Comparison of ENCODE assay signal across 8 cellular contexts in the genomic region with DNA sequence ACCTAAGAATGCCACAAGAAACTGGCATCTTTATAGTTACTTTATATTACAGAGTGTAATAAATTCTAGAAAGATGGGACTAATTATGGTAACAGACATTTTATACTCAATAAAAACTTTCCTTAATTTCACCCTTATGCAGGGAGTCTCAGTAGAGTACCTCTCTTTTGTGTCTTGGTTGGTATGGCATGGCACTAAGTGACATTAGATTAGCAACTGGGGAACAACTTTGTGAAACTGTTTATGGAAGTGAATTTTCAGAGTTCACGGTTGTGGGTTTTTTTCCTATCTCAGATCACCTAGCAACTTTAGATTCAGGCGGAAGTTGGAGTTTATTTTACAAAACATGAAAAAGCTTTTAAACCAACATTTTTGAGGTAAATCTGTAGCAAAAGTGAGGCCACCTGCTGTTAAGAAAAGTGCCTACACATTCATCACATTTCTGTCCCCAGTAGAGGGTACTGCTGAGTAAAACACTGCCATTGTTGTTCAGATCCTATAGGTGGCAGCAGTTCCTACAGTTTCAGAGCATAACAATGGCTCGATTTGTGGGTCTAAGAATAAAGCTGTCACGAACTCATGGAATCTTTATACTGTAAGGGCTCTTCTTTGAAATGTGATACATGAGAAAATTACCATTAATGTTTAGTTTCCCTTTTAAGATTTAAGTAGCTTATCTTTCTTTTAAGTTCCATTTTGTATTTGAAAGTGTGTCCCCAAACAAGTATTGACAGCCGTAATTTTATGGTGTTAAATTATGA.
A peak's percentile ranks its signal among the peaks of the same experiment; 100 is the strongest.
DNase-seq lines count a peak whose midpoint lies in the region; ATAC-seq, FAIRE-seq and TF ChIP-seq lines count a peak whose summit lies in the region.

No MANE protein-coding gene starts in this region.

- H3K27ac Mint-ChIP-seq in activated B cell treated with CpG ODN at 0.5 μM for 24 hours, result no peak overlapping the region

- POLR2A ChIA-PET in activated B cell treated with CpG ODN at 0.5 μM for 24 hours (lab: Charles Lee), result interaction anchor here (0.6 to 1.2 kb wide), 2 partner anchors 235 to 477 kb away, joined by 3 read pairs; no protein-coding TSS in a partner anchor

- H3K36me3 Mint-ChIP-seq in activated B cell treated with CpG ODN at 0.5 μM for 24 hours (ENCODE audit: low read depth), result no peaks in the 10 kb centered on the region

- TF ChIP-seq CTCF in D721Med (IDR thresholded peaks at IDR 0.05; ENCODE audit: insufficient read depth, missing control alignments), result peak; percentile 100
- peak; percentile 100 for TF ChIP-seq CTCF in activated B cell treated with CpG ODN at 0.5 μM for 24 hours (IDR thresholded peaks at IDR 0.05)
- peak; percentile 100 for TF ChIP-seq CTCF in epithelial cell of proximal tubule (conservative IDR thresholded peaks at IDR 0.05; ENCODE audit: low read depth, low read length)
- TF ChIP-seq CTCF in uterus (IDR thresholded peaks at IDR 0.05), result peak; percentile 91 to 99 (median 94)

- no peak overlapping the region for H3K27ac ChIP-seq in uterus

- no peaks in the 10 kb centered on the region for H3K9me3 Mint-ChIP-seq in activated B cell treated with CpG ODN at 0.5 μM for 24 hours

- H3K27me3 Mint-ChIP-seq in activated B cell treated with CpG ODN at 0.5 μM for 24 hours, result no peaks in the 10 kb centered on the region

- no peaks in the 10 kb centered on the region for H3K27me3 ChIP-seq in uterus

- peaks cover 3% of the 10 kb centered on the region for H3K4me1 Mint-ChIP-seq in activated B cell treated with CpG ODN at 0.5 μM for 24 hours

- H3K4me3 Mint-ChIP-seq in activated B cell treated with CpG ODN at 0.5 μM for 24 hours, result no peak overlapping the region

- peak; percentile 21 for DNase-seq in D721Med (ENCODE audit: insufficient read length, low spot score)
- peak; percentile 76 for DNase-seq in NCI-H446 treated with DMSO at 0.1 percent for 48 hours (lab: John Stamatoyannopoulos, UW)
- no peak for DNase-seq in activated B cell treated with CpG ODN at 0.5 μM for 24 hours
- peak; percentile 61 for DNase-seq in epithelial cell of proximal tubule (ENCODE audit: low read depth)
- peak; percentile 86 for DNase-seq in myocyte (ENCODE audit: low read depth)
- DNase-seq in uterus, result peak in 1 of 2 donors; percentile 17

- ATAC-seq in GM19463 (IDR thresholded peaks at IDR 0.05; ENCODE audit: unreplicated experiment) (peak; percentile 83), HG03520 (IDR thresholded peaks at IDR 0.05; ENCODE audit: unreplicated experiment) (peak; percentile 95), activated B cell treated with CpG ODN at 0.5 μM for 24 hours (ENCODE audit: low read depth) (peak; percentile 100)

- CTCF ChIA-PET in activated B cell treated with CpG ODN at 0.5 μM for 24 hours (lab: Charles Lee), result interaction anchor here (0.6 to 3.7 kb wide), 36 partner anchors 10 to 1014 kb away, joined by 3 to 139 read pairs (median 4); a partner anchor contains a TSS

- H3K36me3 ChIP-seq in uterus, result no peaks in the 10 kb centered on the region

- peak; percentile 92 for FAIRE-seq in D721Med (lab: Jason Lieb, UNC)

- H3K4me3 ChIP-seq in epithelial cell of proximal tubule (ENCODE audit: low read depth, low read length), result no peak overlapping the region
- H3K4me3 ChIP-seq in uterus, result no peak overlapping the region

- H3K9me3 ChIP-seq in uterus, result no peaks in the 10 kb centered on the region

- intact Hi-C loops in activated B cell treated with CpG ODN at 0.5 μM for 24 hours (cut with micrococcal nuclease), result loop anchor here (1.0 to 10.0 kb wide), 6 partner anchors 87 to 476 kb away; no protein-coding TSS in a partner anchor
- intact Hi-C loops in uterus (cut with DNase I; ENCODE audit: low total_unique reads), result no loop called here

- no peaks in the 10 kb centered on the region for H3K4me1 ChIP-seq in uterus

- TF ChIP-seq POLR2A in uterus (IDR thresholded peaks at IDR 0.05), result no peak
